In genomic region chrX:48522291-48522690, GRCh38 we compare ENCODE assay signal across 8 cellular contexts. TPM values are rescaled to one million over a fixed set of nuclear protein-coding genes. Genes with fewer than 3 reads are reported as not detected.
DNase-seq lines count a peak whose midpoint lies in the region; ATAC-seq and TF ChIP-seq lines count a peak whose summit lies in the region.

No MANE protein-coding gene starts in this region.

- H3K4me1 ChIP-seq in muscle layer of duodenum (ENCODE audit: control insufficient read depth in 1 of 2, insufficient read depth in 2 of 2, low read length in 2 of 2), result no peaks in the 10 kb centered on the region

- H3K27ac ChIP-seq in coronary artery (peak overlapping the region in 1 of 2 donors; percentile 80), muscle layer of duodenum (ENCODE audit: low read length) (peak overlapping the region; percentile 51)

- no peak for ATAC-seq in GM18519 (IDR thresholded peaks at IDR 0.05; ENCODE audit: low FRiP score, unreplicated experiment)
- ATAC-seq in GM21786 (IDR thresholded peaks at IDR 0.05; ENCODE audit: unreplicated experiment), result no peak

- no peak for DNase-seq in AG09309 (ENCODE audit: low read depth)
- no peak for DNase-seq in Jurkat, Clone E6-1 (ENCODE audit: low read depth, low spot score)
- DNase-seq in coronary artery (ENCODE audit: low spot score), result no peak
- DNase-seq in DMS53 treated with DMSO at 0.1 percent for 48 hours (lab: John Stamatoyannopoulos, UW; ENCODE audit: unreplicated experiment), result no peak
- no peak for DNase-seq in activated gamma-delta T cell treated with Interleukin-2 at 50 U/mL for 16 hours

- H3K36me3 ChIP-seq in muscle layer of duodenum (ENCODE audit: control insufficient read depth in 1 of 2, insufficient read depth in 2 of 2, low read length in 2 of 2), result peaks cover 4 to 9% of the 10 kb centered on the region in 2 donors

- H3K4me3 ChIP-seq in AG09309 (ENCODE audit: control insufficient read depth, low read depth, low read length) (peak overlapping the region; percentile 53), coronary artery (peak overlapping the region; percentile 77), muscle layer of duodenum (ENCODE audit: low read depth in 1 of 2, low read length in 2 of 2) (peak overlapping the region; percentile 71 to 76)
- peak overlapping the region; percentile 88 for H3K4me3 ChIP-seq in Jurkat, Clone E6-1 (ENCODE audit: low read length)

- no peak for TF ChIP-seq CTCF in AG09309 (IDR thresholded peaks at IDR 0.05; ENCODE audit: control insufficient read depth, insufficient read depth, low read depth, low read length, missing control alignments)
- no peak for TF ChIP-seq CTCF in coronary artery (IDR thresholded peaks at IDR 0.05)

- no peaks in the 10 kb centered on the region for H3K27me3 ChIP-seq in muscle layer of duodenum (ENCODE audit: low read depth, low read length)

- no peaks in the 10 kb centered on the region for H3K9me3 ChIP-seq in muscle layer of duodenum (ENCODE audit: control insufficient read depth in 1 of 2, low read length in 2 of 2)

RNA-seq across cellular contexts. Expression of gene EBP, which starts 0.7 kb away (rescaled TPM):
- polyA plus RNA-seq in Jurkat, Clone E6-1 (2012; ENCODE audit: insufficient read depth, insufficient read length), result 200 TPM

RNA-seq across cellular contexts. Expression of gene PORCN, which starts 13.5 kb away (rescaled TPM):
- 11.1 TPM for polyA plus RNA-seq in Jurkat, Clone E6-1 (2012; ENCODE audit: insufficient read depth, insufficient read length)

RNA-seq across cellular contexts. Expression of gene TBC1D25, which starts 17.2 kb away (rescaled TPM):
- 11.7 TPM for polyA plus RNA-seq in Jurkat, Clone E6-1 (2012; ENCODE audit: insufficient read depth, insufficient read length)

RNA-seq across cellular contexts. Expression of gene FTSJ1, which starts 46.3 kb away (rescaled TPM):
- polyA plus RNA-seq in Jurkat, Clone E6-1 (2012; ENCODE audit: insufficient read depth, insufficient read length), result 95.2 TPM

RNA-seq across cellular contexts. Expression of gene RBM3, which starts 52.0 kb away (rescaled TPM):
- 295 TPM for polyA plus RNA-seq in Jurkat, Clone E6-1 (2012; ENCODE audit: insufficient read depth, insufficient read length)
